ENCODE assay signal across 1 cellular context in genomic region chr16:86540894-86541293, GRCh38.
TF ChIP-seq lines count a peak whose summit lies in the region.

No MANE protein-coding gene starts in this region.

TF ChIP-seq in HepG2, 621 proteins besides CTCF, POLR2A, EP300 and RAD21:
- TF ChIP-seq SP1 (IDR thresholded peaks at IDR 0.05): no peak
- TF ChIP-seq SP1 (CRISPR knock-in tag; IDR thresholded peaks at IDR 0.05): no peak
- peak; percentile 59; the same call in 1 of the 2 replicates for TF ChIP-seq LCORL (IDR thresholded peaks at IDR 0.05)
- TF ChIP-seq LCORL (CRISPR knock-in tag; IDR thresholded peaks at IDR 0.05): no peak
TF ChIP-seq in HepG2: peak in this region for 1.
